Comparison of ENCODE assay signal across 1 cellular context in genomic region chr2:239227661-239228371, GRCh38.
TF ChIP-seq lines count a peak whose summit lies in the region.

No MANE protein-coding gene starts in this region.

TF ChIP-seq in HepG2, 621 proteins besides CTCF, POLR2A, EP300 and RAD21:
- TF ChIP-seq, protein P1, sequence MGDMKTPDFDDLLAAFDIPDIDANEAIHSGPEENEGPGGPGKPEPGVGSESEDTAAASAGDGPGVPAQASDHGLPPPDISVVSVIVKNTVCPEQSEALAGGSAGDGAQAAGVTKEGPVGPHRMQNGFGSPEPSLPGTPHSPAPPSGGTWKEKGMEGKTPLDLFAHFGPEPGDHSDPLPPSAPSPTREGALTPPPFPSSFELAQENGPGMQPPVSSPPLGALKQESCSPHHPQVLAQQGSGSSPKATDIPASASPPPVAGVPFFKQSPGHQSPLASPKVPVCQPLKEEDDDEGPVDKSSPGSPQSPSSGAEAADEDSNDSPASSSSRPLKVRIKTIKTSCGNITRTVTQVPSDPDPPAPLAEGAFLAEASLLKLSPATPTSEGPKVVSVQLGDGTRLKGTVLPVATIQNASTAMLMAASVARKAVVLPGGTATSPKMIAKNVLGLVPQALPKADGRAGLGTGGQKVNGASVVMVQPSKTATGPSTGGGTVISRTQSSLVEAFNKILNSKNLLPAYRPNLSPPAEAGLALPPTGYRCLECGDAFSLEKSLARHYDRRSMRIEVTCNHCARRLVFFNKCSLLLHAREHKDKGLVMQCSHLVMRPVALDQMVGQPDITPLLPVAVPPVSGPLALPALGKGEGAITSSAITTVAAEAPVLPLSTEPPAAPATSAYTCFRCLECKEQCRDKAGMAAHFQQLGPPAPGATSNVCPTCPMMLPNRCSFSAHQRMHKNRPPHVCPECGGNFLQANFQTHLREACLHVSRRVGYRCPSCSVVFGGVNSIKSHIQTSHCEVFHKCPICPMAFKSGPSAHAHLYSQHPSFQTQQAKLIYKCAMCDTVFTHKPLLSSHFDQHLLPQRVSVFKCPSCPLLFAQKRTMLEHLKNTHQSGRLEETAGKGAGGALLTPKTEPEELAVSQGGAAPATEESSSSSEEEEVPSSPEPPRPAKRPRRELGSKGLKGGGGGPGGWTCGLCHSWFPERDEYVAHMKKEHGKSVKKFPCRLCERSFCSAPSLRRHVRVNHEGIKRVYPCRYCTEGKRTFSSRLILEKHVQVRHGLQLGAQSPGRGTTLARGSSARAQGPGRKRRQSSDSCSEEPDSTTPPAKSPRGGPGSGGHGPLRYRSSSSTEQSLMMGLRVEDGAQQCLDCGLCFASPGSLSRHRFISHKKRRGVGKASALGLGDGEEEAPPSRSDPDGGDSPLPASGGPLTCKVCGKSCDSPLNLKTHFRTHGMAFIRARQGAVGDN (CRISPR knock-in tag; IDR thresholded peaks at IDR 0.05) = 0 out of 2 replicates have a peak, but pooled peaks have one; percentile 13
- TF ChIP-seq ZNF737 (CRISPR knock-in tag; IDR thresholded peaks at IDR 0.05; ENCODE audit: borderline replicate concordance) (0 out of 2 replicates have a peak, but pooled peaks have one; percentile 45), MAFK (conservative IDR thresholded peaks at IDR 0.05 in 1 of 2, IDR thresholded peaks at IDR 0.05 in 1 of 2; ENCODE audit: low read length in 2 of 2) (peak; percentile 18 to 44; a peak in 2 of 4 replicates), DPF2 (CRISPR knock-in tag; IDR thresholded peaks at IDR 0.05; ENCODE audit: borderline replicate concordance, low read depth) (no peak)
